ENCODE assay signal across 19 cellular contexts in the genomic region with DNA sequence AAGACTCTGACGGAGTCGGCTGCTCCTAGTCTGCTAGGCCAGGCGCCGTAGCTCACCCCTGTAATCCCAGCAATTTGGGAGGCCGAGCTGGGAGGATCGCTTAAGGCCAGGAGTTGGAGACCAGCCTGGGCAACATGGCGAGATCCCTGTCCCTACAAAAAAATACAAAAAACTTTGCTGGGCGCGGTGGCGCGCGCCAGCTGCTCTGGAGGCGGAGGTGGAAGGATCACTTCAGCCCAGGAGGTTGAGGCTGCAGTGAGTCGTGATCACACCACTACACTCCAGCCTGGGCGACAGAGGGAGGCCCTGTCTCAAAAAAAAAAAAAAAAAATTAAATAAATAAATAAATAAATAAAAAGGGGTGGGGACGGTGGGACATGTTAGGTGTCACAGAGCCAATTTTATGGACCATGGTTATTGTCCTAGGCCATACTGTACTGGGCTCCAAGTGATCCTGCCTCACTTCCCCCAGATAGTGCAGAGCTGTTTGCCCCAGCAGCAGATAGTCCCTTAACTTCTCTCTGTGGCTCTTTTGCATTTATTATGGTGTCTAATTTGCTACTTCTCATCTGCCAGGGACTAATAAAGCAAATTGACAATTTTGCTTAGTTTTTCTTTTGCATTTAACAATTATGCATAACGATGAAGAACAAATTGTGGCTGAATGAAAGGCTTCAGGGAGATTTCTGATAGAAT. TPM values are rescaled to one million over a fixed set of nuclear protein-coding genes. Genes with fewer than 3 reads are reported as not detected.
"Had no signal": no experiment of that assay in that cellular context is flagged by ENCODE, and none has a peak within 500 bp of the region (broad histone marks: within the 10 kb centered on the region; RNA-seq: fewer than 3 reads in every experiment).

No MANE protein-coding gene starts in this region.

- H3K36me3 Mint-ChIP-seq: natural killer cell treated with Interleukin-12 subunit alpha and Interleukin-12 subunit beta and Interleukin-15 and Interleukin-18, amount 100 ng/mL, for 72 hours had no signal

- DNase-seq: activated CD4-positive, alpha-beta T cell treated with anti-CD3 and anti-CD28 coated beads for 4 hours; activated CD8-positive, alpha-beta T cell treated with anti-CD3 and anti-CD28 coated beads for 36 hours; activated naive CD4-positive, alpha-beta T cell treated with anti-CD3 and anti-CD28 coated beads, Interleukin-2, amount 50 U/mL, for 16 hours; amniotic stem cell; dermis blood vessel endothelial cell; mucosa of descending colon; sigmoid colon; stimulated activated CD4-positive, alpha-beta T cell treated with anti-CD3 and anti-CD28 coated beads, Interleukin-12 subunit alpha, Interleukin-12 subunit beta, amount 100 ng/mL, for 4 hours; stimulated activated naive CD8-positive, alpha-beta T cell treated with anti-CD3 and anti-CD28 coated beads, Interleukin-15, Interleukin-2, amounts not matched to agents 100 U/mL and 50 U/mL, for 24 hours; SW 1271; T-helper 9 cell; WERI-Rb-1 had no signal

- H3K27me3 ChIP-seq: body of pancreas, ovary, sigmoid colon had no signal

- H3K36me3 ChIP-seq: ovary, sigmoid colon, thoracic aorta, WERI-Rb-1 had no signal

- H3K27ac Mint-ChIP-seq: activated CD8-positive, alpha-beta T cell treated with anti-CD3 and anti-CD28 coated beads for 36 hours; activated T-helper 17 cell treated with anti-CD3 and anti-CD28 coated beads, Interleukin-2, amount 50 U/mL, for 72 hours; natural killer cell treated with Interleukin-12 subunit alpha and Interleukin-12 subunit beta and Interleukin-15 and Interleukin-18, amount 100 ng/mL, for 72 hours had no signal

- H3K9me3 ChIP-seq: body of pancreas, mucosa of descending colon, ovary, sigmoid colon, thoracic aorta had no signal

- H3K4me3 Mint-ChIP-seq: activated CD8-positive, alpha-beta T cell treated with anti-CD3 and anti-CD28 coated beads for 36 hours; activated T-helper 17 cell treated with anti-CD3 and anti-CD28 coated beads, Interleukin-2, amount 50 U/mL, for 72 hours; natural killer cell treated with Interleukin-12 subunit alpha and Interleukin-12 subunit beta and Interleukin-15 and Interleukin-18, amount 100 ng/mL, for 72 hours had no signal

- H3K4me3 ChIP-seq: body of pancreas, lung, mucosa of descending colon, ovary, sigmoid colon, thoracic aorta had no signal

- H3K9me3 Mint-ChIP-seq: activated CD8-positive, alpha-beta T cell treated with anti-CD3 and anti-CD28 coated beads for 36 hours; activated T-helper 17 cell treated with anti-CD3 and anti-CD28 coated beads, Interleukin-2, amount 50 U/mL, for 72 hours; natural killer cell treated with Interleukin-12 subunit alpha and Interleukin-12 subunit beta and Interleukin-15 and Interleukin-18, amount 100 ng/mL, for 72 hours had no signal

- H3K27ac ChIP-seq: body of pancreas, ovary, sigmoid colon, thoracic aorta, WERI-Rb-1 had no signal

- H3K27me3 Mint-ChIP-seq: activated CD8-positive, alpha-beta T cell treated with anti-CD3 and anti-CD28 coated beads for 36 hours; activated T-helper 17 cell treated with anti-CD3 and anti-CD28 coated beads, Interleukin-2, amount 50 U/mL, for 72 hours had no signal

RNA-seq across cellular contexts. Expression of a gene that starts 5.2 kb away (rescaled TPM):
- total RNA-seq: activated CD8-positive, alpha-beta T cell treated with anti-CD3 and anti-CD28 coated beads for 36 hours; dermis blood vessel endothelial cell; natural killer cell treated with Interleukin-12 subunit alpha and Interleukin-12 subunit beta and Interleukin-15 and Interleukin-18, amount 100 ng/mL, for 72 hours had no signal

RNA-seq across cellular contexts. Expression of a gene that starts 45.8 kb away (rescaled TPM):
- total RNA-seq: dermis blood vessel endothelial cell, glomerular endothelial cell had no signal
